ENCODE assay signal across 17 cellular contexts in the genomic region with DNA sequence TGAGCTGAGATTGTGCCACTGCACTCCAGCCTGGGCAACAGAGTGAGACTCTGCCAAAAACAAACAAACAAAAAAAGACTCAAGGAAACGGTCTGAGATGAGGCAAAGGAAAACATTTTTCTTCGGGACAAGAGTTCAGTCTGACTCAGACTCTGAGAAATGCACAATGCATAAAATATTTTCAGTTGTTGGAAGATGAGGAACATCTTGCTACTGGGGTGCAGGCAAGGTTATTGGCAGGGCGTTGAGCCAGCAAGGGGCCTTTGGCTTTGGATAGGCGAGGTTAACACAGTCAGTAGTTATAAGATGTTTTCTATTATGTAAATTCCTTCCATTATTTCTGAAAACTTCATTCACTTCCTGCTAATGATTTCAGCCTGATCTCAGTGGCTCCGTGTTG.
DNase-seq lines count a peak whose midpoint lies in the region; ATAC-seq and TF ChIP-seq lines count a peak whose summit lies in the region.
"Had no signal": no experiment of that assay in that cellular context is flagged by ENCODE, and none has a peak within 500 bp of the region (broad histone marks: within the 10 kb centered on the region; RNA-seq: fewer than 3 reads in every experiment).

No MANE protein-coding gene starts in this region.

- H3K27me3 ChIP-seq in ACC112 (ENCODE audit: insufficient read depth, low read length), result no peaks in the 10 kb centered on the region
- H3K27me3 ChIP-seq: Peyer's patch had no signal

- H3K4me1 ChIP-seq in ACC112 (ENCODE audit: control insufficient read depth, insufficient read depth, low read length, unreplicated experiment), result peaks cover 24% of the 10 kb centered on the region
- H3K4me1 ChIP-seq: Peyer's patch had no signal

- peak overlapping the region; percentile 81 for H3K27ac ChIP-seq in ACC112 (ENCODE audit: low read depth, low read length)
- H3K27ac ChIP-seq: Peyer's patch had no signal

- no peak for TF ChIP-seq CTCF in choroid plexus epithelial cell (conservative IDR thresholded peaks at IDR 0.05; ENCODE audit: low read depth, low read length)

- H3K4me3 ChIP-seq in ACC112 (ENCODE audit: low read depth, low read length) (no peak overlapping the region; the same call in 1 of the 2 replicates), choroid plexus epithelial cell (ENCODE audit: low read depth, low read length) (no peak overlapping the region)
- H3K4me3 ChIP-seq: Peyer's patch had no signal

- no peaks in the 10 kb centered on the region for H3K36me3 ChIP-seq in ACC112 (ENCODE audit: insufficient read depth, low read length)
- H3K36me3 ChIP-seq: Peyer's patch had no signal

- H2AFZ ChIP-seq in ACC112 (ENCODE audit: low read length, unreplicated experiment), result no peak overlapping the region

- H3K79me2 ChIP-seq in ACC112 (ENCODE audit: control insufficient read depth, insufficient read depth, low read length, unreplicated experiment), result no peaks in the 10 kb centered on the region

- DNase-seq in M059J (ENCODE audit: low read depth) (peak; percentile 3), choroid plexus epithelial cell (ENCODE audit: low read depth) (peak; percentile 1), iris pigment epithelial cell (ENCODE audit: low read depth) (peak; percentile 3), AML-193 (lab: John Stamatoyannopoulos, UW) (no peak), activated T-cell treated with anti-CD3 and anti-CD28 coated beads for 4 hours (no peak), UCSD-AML1 (lab: John Stamatoyannopoulos, UW; ENCODE audit: unreplicated experiment) (no peak)
- DNase-seq: Calu3; CD4-positive, alpha-beta T cell; GDM1; H7; NCI-H187 treated with DMSO at 0.1 percent for 48 hours; NCI-H2171 treated with DMSO at 0.1 percent for 48 hours; NCI-H774; Peyer's patch; Right ventricle myocardium superior had no signal

- ATAC-seq in GM21825 (IDR thresholded peaks at IDR 0.05; ENCODE audit: unreplicated experiment), result no peak

Comparison
In these comparisons a context has a peak if more than half of its experiments do, and no peak if none do; other contexts are left out.
1. DNase-seq: peak in M059J (single experiment), choroid plexus epithelial cell (single experiment) and iris pigment epithelial cell (single experiment); none in AML-193 (0 of 2), activated T-cell treated with anti-CD3 and anti-CD28 coated beads for 4 hours (single experiment) and UCSD-AML1 (single experiment).